In the genomic region with DNA sequence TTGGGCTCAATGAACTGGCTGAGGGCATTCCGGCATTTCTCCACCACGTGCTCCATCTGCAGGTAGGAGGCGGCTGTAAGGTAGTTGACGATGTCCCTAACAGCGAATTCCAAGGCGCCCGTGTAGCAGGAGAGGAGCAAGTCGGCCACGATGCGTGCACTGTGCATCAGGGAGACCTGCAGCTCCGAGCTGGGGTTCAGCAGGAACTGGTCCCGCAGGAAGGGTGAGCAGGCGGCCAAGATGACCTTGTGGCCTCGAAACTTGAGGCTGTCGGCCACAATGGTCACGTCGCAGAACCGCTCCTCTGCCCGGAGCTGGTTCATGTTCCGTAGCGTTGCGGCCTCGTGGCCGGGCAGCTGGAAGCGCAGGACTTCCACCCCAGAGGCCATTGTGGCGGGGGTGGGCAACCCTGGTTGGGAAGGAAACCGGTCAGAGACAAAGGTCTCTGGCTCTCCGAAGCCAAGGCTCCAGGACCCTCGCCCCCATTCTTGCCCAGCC, we compare ENCODE assay signal across 1 cellular context.
A peak's percentile ranks its signal among the peaks of the same experiment; 100 is the strongest.
TF ChIP-seq lines count a peak whose summit lies in the region.

No MANE protein-coding gene starts in this region.

TF ChIP-seq in HepG2, 621 proteins besides CTCF, POLR2A, EP300 and RAD21 (continued from another document and continues in another):
- TF ChIP-seq, protein P1, sequence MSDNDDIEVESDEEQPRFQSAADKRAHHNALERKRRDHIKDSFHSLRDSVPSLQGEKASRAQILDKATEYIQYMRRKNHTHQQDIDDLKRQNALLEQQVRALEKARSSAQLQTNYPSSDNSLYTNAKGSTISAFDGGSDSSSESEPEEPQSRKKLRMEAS (IDR thresholded peaks at IDR 0.05): peak; percentile 55
- TF ChIP-seq ZBTB14 (CRISPR knock-in tag; IDR thresholded peaks at IDR 0.05): no peak; the same call in none of the 2 replicates
- peak; percentile 26 for TF ChIP-seq TEAD3 (CRISPR knock-in tag; optimal IDR thresholded peaks at IDR 0.05; ENCODE audit: borderline replicate concordance)
- TF ChIP-seq PHB2 (IDR thresholded peaks at IDR 0.05; ENCODE audit: partially characterized antibody): no peak
- 0 out of 2 replicates have a peak, but pooled peaks have one; percentile 42 for TF ChIP-seq ZNF704 (CRISPR knock-in tag; IDR thresholded peaks at IDR 0.05; ENCODE audit: borderline replicate concordance)
- TF ChIP-seq HNF4A (CRISPR knock-in tag; IDR thresholded peaks at IDR 0.05): 0 out of 2 replicates have a peak, but pooled peaks have one; percentile 11
- TF ChIP-seq TBX2 (CRISPR knock-in tag; IDR thresholded peaks at IDR 0.05; ENCODE audit: borderline replicate concordance): 0 out of 2 replicates have a peak, but pooled peaks have one; percentile 38
- peak; percentile 46; the same call in 1 of the 2 replicates for TF ChIP-seq SPEN (CRISPR knock-in tag; IDR thresholded peaks at IDR 0.05; ENCODE audit: low read depth)
- 0 out of 2 replicates have a peak, but pooled peaks have one; percentile 53 for TF ChIP-seq HNRNPL (IDR thresholded peaks at IDR 0.05; ENCODE audit: low read depth, low read length)
- TF ChIP-seq HOXA3 (CRISPR knock-in tag; IDR thresholded peaks at IDR 0.05): peak; percentile 75
- 0 out of 2 replicates have a peak, but pooled peaks have one; percentile 39 for TF ChIP-seq KLF13 (CRISPR knock-in tag; IDR thresholded peaks at IDR 0.05)
- TF ChIP-seq KDM2A (CRISPR knock-in tag; IDR thresholded peaks at IDR 0.05; ENCODE audit: borderline replicate concordance, low read depth): peak; percentile 70; the same call in 1 of the 2 replicates
- TF ChIP-seq RBFOX2 (IDR thresholded peaks at IDR 0.05; ENCODE audit: low read depth, low read length): peak; percentile 43
- TF ChIP-seq ZNF574 (CRISPR knock-in tag; IDR thresholded peaks at IDR 0.05): peak; percentile 39
- TF ChIP-seq, protein P2, sequence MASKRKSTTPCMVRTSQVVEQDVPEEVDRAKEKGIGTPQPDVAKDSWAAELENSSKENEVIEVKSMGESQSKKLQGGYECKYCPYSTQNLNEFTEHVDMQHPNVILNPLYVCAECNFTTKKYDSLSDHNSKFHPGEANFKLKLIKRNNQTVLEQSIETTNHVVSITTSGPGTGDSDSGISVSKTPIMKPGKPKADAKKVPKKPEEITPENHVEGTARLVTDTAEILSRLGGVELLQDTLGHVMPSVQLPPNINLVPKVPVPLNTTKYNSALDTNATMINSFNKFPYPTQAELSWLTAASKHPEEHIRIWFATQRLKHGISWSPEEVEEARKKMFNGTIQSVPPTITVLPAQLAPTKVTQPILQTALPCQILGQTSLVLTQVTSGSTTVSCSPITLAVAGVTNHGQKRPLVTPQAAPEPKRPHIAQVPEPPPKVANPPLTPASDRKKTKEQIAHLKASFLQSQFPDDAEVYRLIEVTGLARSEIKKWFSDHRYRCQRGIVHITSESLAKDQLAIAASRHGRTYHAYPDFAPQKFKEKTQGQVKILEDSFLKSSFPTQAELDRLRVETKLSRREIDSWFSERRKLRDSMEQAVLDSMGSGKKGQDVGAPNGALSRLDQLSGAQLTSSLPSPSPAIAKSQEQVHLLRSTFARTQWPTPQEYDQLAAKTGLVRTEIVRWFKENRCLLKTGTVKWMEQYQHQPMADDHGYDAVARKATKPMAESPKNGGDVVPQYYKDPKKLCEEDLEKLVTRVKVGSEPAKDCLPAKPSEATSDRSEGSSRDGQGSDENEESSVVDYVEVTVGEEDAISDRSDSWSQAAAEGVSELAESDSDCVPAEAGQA (IDR thresholded peaks at IDR 0.05; ENCODE audit: low read depth): peak; percentile 17; the same call in 1 of the 2 replicates
- TF ChIP-seq, protein P2 (CRISPR knock-in tag; IDR thresholded peaks at IDR 0.05; ENCODE audit: borderline replicate concordance): no peak
- no peak for TF ChIP-seq KAT7 (CRISPR knock-in tag; IDR thresholded peaks at IDR 0.05; ENCODE audit: borderline replicate concordance)
- TF ChIP-seq MYC (CRISPR knock-in tag; IDR thresholded peaks at IDR 0.05; ENCODE audit: borderline replicate concordance): peak; percentile 61; the same call in 1 of the 2 replicates
- TF ChIP-seq BORCS8-MEF2B (CRISPR knock-in tag; IDR thresholded peaks at IDR 0.05): 0 out of 2 replicates have a peak, but pooled peaks have one; percentile 11
- TF ChIP-seq JARID2 (CRISPR knock-in tag; IDR thresholded peaks at IDR 0.05; ENCODE audit: insufficient replicate concordance): no peak
- TF ChIP-seq GTF2F1 (IDR thresholded peaks at IDR 0.05; ENCODE audit: low read length): no peak
- TF ChIP-seq TFDP1 (CRISPR knock-in tag; IDR thresholded peaks at IDR 0.05; ENCODE audit: borderline replicate concordance): 0 out of 2 replicates have a peak, but pooled peaks have one; percentile 12
- TF ChIP-seq, protein P3, sequence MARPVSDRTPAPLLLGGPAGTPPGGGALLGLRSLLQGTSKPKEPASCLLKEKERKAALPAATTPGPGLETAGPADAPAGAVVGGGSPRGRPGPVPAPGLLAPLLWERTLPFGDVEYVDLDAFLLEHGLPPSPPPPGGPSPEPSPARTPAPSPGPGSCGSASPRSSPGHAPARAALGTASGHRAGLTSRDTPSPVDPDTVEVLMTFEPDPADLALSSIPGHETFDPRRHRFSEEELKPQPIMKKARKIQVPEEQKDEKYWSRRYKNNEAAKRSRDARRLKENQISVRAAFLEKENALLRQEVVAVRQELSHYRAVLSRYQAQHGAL (CRISPR knock-in tag; IDR thresholded peaks at IDR 0.05; ENCODE audit: not compliant biosample characterization): peak; percentile 57
- peak; percentile 12 for TF ChIP-seq HNRNPLL (IDR thresholded peaks at IDR 0.05; ENCODE audit: low read depth, low read length, poor library complexity, severe bottlenecking)
- TF ChIP-seq SP1 (IDR thresholded peaks at IDR 0.05): no peak
- 0 out of 2 replicates have a peak, but pooled peaks have one; percentile 4 for TF ChIP-seq SP1 (CRISPR knock-in tag; IDR thresholded peaks at IDR 0.05)
- TF ChIP-seq BRCA1 (CRISPR knock-in tag; IDR thresholded peaks at IDR 0.05): 0 out of 2 replicates have a peak, but pooled peaks have one; percentile 51
- peak; percentile 18; the same call in 1 of the 2 replicates for TF ChIP-seq THAP9 (CRISPR knock-in tag; IDR thresholded peaks at IDR 0.05; ENCODE audit: borderline replicate concordance)
- peak; percentile 83; the same call in 1 of the 2 replicates for TF ChIP-seq AKAP8 (CRISPR knock-in tag; IDR thresholded peaks at IDR 0.05)
- peak; percentile 15; the same call in 1 of the 2 replicates for TF ChIP-seq HIVEP1 (CRISPR knock-in tag; IDR thresholded peaks at IDR 0.05)
- 0 out of 2 replicates have a peak, but pooled peaks have one; percentile 10 for TF ChIP-seq PHF8 (CRISPR knock-in tag; IDR thresholded peaks at IDR 0.05)
- peak; percentile 81; the same call in 1 of the 2 replicates for TF ChIP-seq FOXC1 (CRISPR knock-in tag; IDR thresholded peaks at IDR 0.05; ENCODE audit: borderline replicate concordance)
- no peak for TF ChIP-seq GATAD2A (CRISPR knock-in tag; IDR thresholded peaks at IDR 0.05)
- 0 out of 2 replicates have a peak, but pooled peaks have one; percentile 7 for TF ChIP-seq SAP130 (CRISPR knock-in tag; IDR thresholded peaks at IDR 0.05; ENCODE audit: low read depth)
- TF ChIP-seq ZNF180 (CRISPR knock-in tag; IDR thresholded peaks at IDR 0.05; ENCODE audit: borderline replicate concordance, low read depth): no peak
